2 cellular contexts compared by ENCODE assay signal in genomic region chr14:77128414-77128891, GRCh38.
TF ChIP-seq lines count a peak whose summit lies in the region.

No MANE protein-coding gene starts in this region.

TF ChIP-seq in HEK293, 187 proteins besides CTCF, POLR2A, EP300 and RAD21:
- TF ChIP-seq ZNF394 (tag by site-specific recombination; IDR thresholded peaks at IDR 0.05; ENCODE audit: borderline replicate concordance) (peak; percentile 55; the same call in 1 of the 2 replicates), ZNF76 (tag by site-specific recombination; IDR thresholded peaks at IDR 0.05; ENCODE audit: borderline replicate concordance, low read depth) (no peak), PRDM10 (tag by site-specific recombination; IDR thresholded peaks at IDR 0.05) (peak; percentile 76)

TF ChIP-seq in HepG2, 621 proteins besides CTCF, POLR2A, EP300 and RAD21:
- TF ChIP-seq ZNF607 (CRISPR knock-in tag; IDR thresholded peaks at IDR 0.05; ENCODE audit: borderline replicate concordance) (no peak), ZNF121 (CRISPR knock-in tag; IDR thresholded peaks at IDR 0.05) (no peak), MTF2 (CRISPR knock-in tag; IDR thresholded peaks at IDR 0.05; ENCODE audit: borderline replicate concordance) (no peak), IRF1 (CRISPR knock-in tag; IDR thresholded peaks at IDR 0.05; ENCODE audit: low read depth) (no peak), ZNF264 (CRISPR knock-in tag; IDR thresholded peaks at IDR 0.05) (no peak), TEAD2 (CRISPR knock-in tag; IDR thresholded peaks at IDR 0.05) (no peak), ATF7-NPFF (CRISPR knock-in tag; IDR thresholded peaks at IDR 0.05; ENCODE audit: low read depth) (no peak), BATF2 (CRISPR knock-in tag; IDR thresholded peaks at IDR 0.05) (no peak), CENPT (CRISPR knock-in tag; IDR thresholded peaks at IDR 0.05; ENCODE audit: low read depth) (no peak), MAFF (IDR thresholded peaks at IDR 0.05; ENCODE audit: low read depth, low read length) (no peak), TSC22D2 (CRISPR knock-in tag; IDR thresholded peaks at IDR 0.05; ENCODE audit: borderline replicate concordance) (no peak), MXD4 (CRISPR knock-in tag; IDR thresholded peaks at IDR 0.05) (no peak), MEF2D (CRISPR knock-in tag; IDR thresholded peaks at IDR 0.05) (no peak), ZNF253 (CRISPR knock-in tag; IDR thresholded peaks at IDR 0.05; ENCODE audit: borderline replicate concordance) (no peak), DR1 (CRISPR knock-in tag; IDR thresholded peaks at IDR 0.05) (no peak), BCL6 (CRISPR knock-in tag; IDR thresholded peaks at IDR 0.05) (no peak), SYNCRIP (IDR thresholded peaks at IDR 0.05; ENCODE audit: insufficient read depth, low read depth, low read length) (no peak), SMARCE1 (IDR thresholded peaks at IDR 0.05; ENCODE audit: borderline replicate concordance) (no peak), ZNF276 (CRISPR knock-in tag; IDR thresholded peaks at IDR 0.05; ENCODE audit: low read depth) (no peak), AGO2 (optimal IDR thresholded peaks at IDR 0.05; ENCODE audit: low read depth, low read length) (no peak)
TF ChIP-seq in HepG2: peak in this region for 0.
